31 cellular contexts compared by ENCODE assay signal in genomic region chr6:44476849-44477248, GRCh38.
"Had no signal": no experiment of that assay in that cellular context is flagged by ENCODE, and none has a peak within 500 bp of the region (broad histone marks: within the 10 kb centered on the region; RNA-seq: fewer than 3 reads in every experiment).

No MANE protein-coding gene starts in this region.

- H3K27ac ChIP-seq: body of pancreas, foreskin keratinocyte, gastrocnemius medialis, heart left ventricle had no signal

- H3K27me3 Mint-ChIP-seq: activated CD8-positive, alpha-beta T cell treated with anti-CD3 and anti-CD28 coated beads for 36 hours had no signal

- H3K27me3 ChIP-seq: body of pancreas, foreskin keratinocyte, gastrocnemius medialis, heart left ventricle had no signal

- H3K4me1 ChIP-seq: foreskin keratinocyte had no signal

- H3K36me3 Mint-ChIP-seq: activated naive CD4-positive, alpha-beta T cell treated with anti-CD3 and anti-CD28 coated beads, Interleukin-2, amount 50 U/mL, for 72 hours had no signal

- H3K9me3 Mint-ChIP-seq: activated B cell treated with CpG ODN at 0.5 μM for 24 hours; activated CD8-positive, alpha-beta T cell treated with anti-CD3 and anti-CD28 coated beads for 36 hours; activated naive CD4-positive, alpha-beta T cell treated with anti-CD3 and anti-CD28 coated beads for 36 hours; activated naive CD4-positive, alpha-beta T cell treated with anti-CD3 and anti-CD28 coated beads, Interleukin-2, amount 50 U/mL, for 72 hours; activated T-cell treated with anti-CD3 and anti-CD28 coated beads, Interleukin-2, amount 50 U/mL, for 4 hours; activated T-helper 17 cell treated with anti-CD3 and anti-CD28 coated beads, Interleukin-2, amount 50 U/mL, for 72 hours; effector memory CD8-positive, alpha-beta T cell; T-helper 2 cell treated with Interferon-gamma antibody and Interleukin-4, amounts not matched to agents 5 μg/mL and 100 μg/mL, for 36 hours had no signal

- FAIRE-seq: colon had no signal

- H3K36me3 ChIP-seq: esophagus muscularis mucosa, gastrocnemius medialis, heart left ventricle, WERI-Rb-1 had no signal

- H3K27ac Mint-ChIP-seq: activated B cell treated with CpG ODN at 0.5 μM for 24 hours; activated CD8-positive, alpha-beta T cell treated with anti-CD3 and anti-CD28 coated beads for 36 hours; activated naive CD4-positive, alpha-beta T cell treated with anti-CD3 and anti-CD28 coated beads for 36 hours; activated naive CD4-positive, alpha-beta T cell treated with anti-CD3 and anti-CD28 coated beads, Interleukin-2, amount 50 U/mL, for 72 hours; activated T-helper 17 cell treated with anti-CD3 and anti-CD28 coated beads, Interleukin-2, amount 50 U/mL, for 72 hours; effector memory CD8-positive, alpha-beta T cell; T-helper 17 cell; T-helper 2 cell treated with Interferon-gamma antibody and Interleukin-4, amounts not matched to agents 5 μg/mL and 100 μg/mL, for 36 hours had no signal

- ATAC-seq: activated CD4-positive, CD25-positive, alpha-beta regulatory T cell treated with anti-CD3 and anti-CD28 coated beads, Interleukin-2, amount 50 U/mL, for 24 hours; activated CD8-positive, alpha-beta T cell treated with anti-CD3 and anti-CD28 coated beads for 36 hours; activated T-helper 17 cell treated with anti-CD3 and anti-CD28 coated beads, Interleukin-2, amount 50 U/mL, for 72 hours; effector memory CD8-positive, alpha-beta T cell; foreskin keratinocyte; gastrocnemius medialis; T-helper 17 cell had no signal

- H3K4me3 ChIP-seq: body of pancreas, esophagus muscularis mucosa, gastrocnemius medialis, heart left ventricle had no signal

- DNase-seq: activated B cell treated with CpG ODN at 0.5 μM for 24 hours; activated CD4-positive, alpha-beta T cell treated with anti-CD3 and anti-CD28 coated beads for 48 hours; activated CD4-positive, alpha-beta T cell treated with anti-CD3 and anti-CD28 coated beads, Interleukin-2, amount 50 U/mL, for 1 hour; activated CD4-positive, alpha-beta T cell treated with anti-CD3 and anti-CD28 coated beads, Interleukin-2, amount 50 U/mL, for 48 hours; activated CD8-positive, alpha-beta memory T cell treated with anti-CD3 and anti-CD28 coated beads for 24 hours; activated CD8-positive, alpha-beta T cell treated with anti-CD3 and anti-CD28 coated beads for 36 hours; activated effector memory CD4-positive, alpha-beta T cell treated with Interleukin-2 at 50 U/mL for 16 hours; activated gamma-delta T cell treated with Interleukin-2 at 50 U/mL for 16 hours; activated naive CD4-positive, alpha-beta T cell treated with anti-CD3 and anti-CD28 coated beads for 36 hours; activated T-cell treated with anti-CD3 and anti-CD28 coated beads, Interleukin-2, amount 50 U/mL, for 4 hours; aorta; body of pancreas; caudate nucleus; cortex of kidney; dermis blood vessel endothelial cell; effector CD4-positive, alpha-beta T cell; effector memory CD8-positive, alpha-beta T cell; foreskin keratinocyte; gastrocnemius medialis; glutamatergic neuron; heart left ventricle; T-helper 1 cell; T-helper 17 cell; T1000 had no signal

- H3K4me1 Mint-ChIP-seq: activated B cell treated with CpG ODN at 0.5 μM for 24 hours; activated T-helper 17 cell treated with anti-CD3 and anti-CD28 coated beads, Interleukin-2, amount 50 U/mL, for 72 hours had no signal

- H3K9me3 ChIP-seq: body of pancreas, esophagus muscularis mucosa, gastrocnemius medialis, heart left ventricle had no signal

- H3K4me3 Mint-ChIP-seq: activated B cell treated with CpG ODN at 0.5 μM for 24 hours; activated CD8-positive, alpha-beta T cell treated with anti-CD3 and anti-CD28 coated beads for 36 hours; activated naive CD4-positive, alpha-beta T cell treated with anti-CD3 and anti-CD28 coated beads for 36 hours; activated T-cell treated with anti-CD3 and anti-CD28 coated beads, Interleukin-2, amount 50 U/mL, for 4 hours; activated T-helper 17 cell treated with anti-CD3 and anti-CD28 coated beads, Interleukin-2, amount 50 U/mL, for 72 hours; effector memory CD8-positive, alpha-beta T cell; T-helper 17 cell; T-helper 2 cell treated with Interferon-gamma antibody and Interleukin-4, amounts not matched to agents 5 μg/mL and 100 μg/mL, for 36 hours had no signal
